Comparison of ENCODE assay signal across 1 cellular context in the genomic region with DNA sequence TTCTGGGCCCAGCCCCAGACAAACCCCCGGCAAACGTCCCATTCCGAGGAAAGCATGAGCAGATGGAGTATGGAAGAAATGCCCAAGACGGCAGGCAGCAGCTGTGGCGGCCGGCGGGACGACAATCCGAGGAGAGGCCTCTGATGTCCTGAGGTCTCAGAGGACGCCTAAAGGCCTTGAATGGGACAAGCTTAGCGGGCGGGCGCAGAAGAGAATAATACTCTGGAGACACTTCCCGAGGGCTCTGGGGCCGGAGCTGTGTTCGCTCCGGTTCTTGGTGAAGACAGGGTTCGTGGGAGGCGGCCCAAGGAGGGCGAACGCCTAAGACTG.
TF ChIP-seq lines count a peak whose summit lies in the region.

No MANE protein-coding gene starts in this region.

TF ChIP-seq in HCT116, 20 proteins besides CTCF, POLR2A, EP300 and RAD21:
- TF ChIP-seq ZFX (IDR thresholded peaks at IDR 0.05): no peak; the same call in 1 of the 2 replicates
- TF ChIP-seq, protein P1, sequence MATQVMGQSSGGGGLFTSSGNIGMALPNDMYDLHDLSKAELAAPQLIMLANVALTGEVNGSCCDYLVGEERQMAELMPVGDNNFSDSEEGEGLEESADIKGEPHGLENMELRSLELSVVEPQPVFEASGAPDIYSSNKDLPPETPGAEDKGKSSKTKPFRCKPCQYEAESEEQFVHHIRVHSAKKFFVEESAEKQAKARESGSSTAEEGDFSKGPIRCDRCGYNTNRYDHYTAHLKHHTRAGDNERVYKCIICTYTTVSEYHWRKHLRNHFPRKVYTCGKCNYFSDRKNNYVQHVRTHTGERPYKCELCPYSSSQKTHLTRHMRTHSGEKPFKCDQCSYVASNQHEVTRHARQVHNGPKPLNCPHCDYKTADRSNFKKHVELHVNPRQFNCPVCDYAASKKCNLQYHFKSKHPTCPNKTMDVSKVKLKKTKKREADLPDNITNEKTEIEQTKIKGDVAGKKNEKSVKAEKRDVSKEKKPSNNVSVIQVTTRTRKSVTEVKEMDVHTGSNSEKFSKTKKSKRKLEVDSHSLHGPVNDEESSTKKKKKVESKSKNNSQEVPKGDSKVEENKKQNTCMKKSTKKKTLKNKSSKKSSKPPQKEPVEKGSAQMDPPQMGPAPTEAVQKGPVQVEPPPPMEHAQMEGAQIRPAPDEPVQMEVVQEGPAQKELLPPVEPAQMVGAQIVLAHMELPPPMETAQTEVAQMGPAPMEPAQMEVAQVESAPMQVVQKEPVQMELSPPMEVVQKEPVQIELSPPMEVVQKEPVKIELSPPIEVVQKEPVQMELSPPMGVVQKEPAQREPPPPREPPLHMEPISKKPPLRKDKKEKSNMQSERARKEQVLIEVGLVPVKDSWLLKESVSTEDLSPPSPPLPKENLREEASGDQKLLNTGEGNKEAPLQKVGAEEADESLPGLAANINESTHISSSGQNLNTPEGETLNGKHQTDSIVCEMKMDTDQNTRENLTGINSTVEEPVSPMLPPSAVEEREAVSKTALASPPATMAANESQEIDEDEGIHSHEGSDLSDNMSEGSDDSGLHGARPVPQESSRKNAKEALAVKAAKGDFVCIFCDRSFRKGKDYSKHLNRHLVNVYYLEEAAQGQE (IDR thresholded peaks at IDR 0.05; ENCODE audit: low read depth): no peak
- TF ChIP-seq, protein P2, sequence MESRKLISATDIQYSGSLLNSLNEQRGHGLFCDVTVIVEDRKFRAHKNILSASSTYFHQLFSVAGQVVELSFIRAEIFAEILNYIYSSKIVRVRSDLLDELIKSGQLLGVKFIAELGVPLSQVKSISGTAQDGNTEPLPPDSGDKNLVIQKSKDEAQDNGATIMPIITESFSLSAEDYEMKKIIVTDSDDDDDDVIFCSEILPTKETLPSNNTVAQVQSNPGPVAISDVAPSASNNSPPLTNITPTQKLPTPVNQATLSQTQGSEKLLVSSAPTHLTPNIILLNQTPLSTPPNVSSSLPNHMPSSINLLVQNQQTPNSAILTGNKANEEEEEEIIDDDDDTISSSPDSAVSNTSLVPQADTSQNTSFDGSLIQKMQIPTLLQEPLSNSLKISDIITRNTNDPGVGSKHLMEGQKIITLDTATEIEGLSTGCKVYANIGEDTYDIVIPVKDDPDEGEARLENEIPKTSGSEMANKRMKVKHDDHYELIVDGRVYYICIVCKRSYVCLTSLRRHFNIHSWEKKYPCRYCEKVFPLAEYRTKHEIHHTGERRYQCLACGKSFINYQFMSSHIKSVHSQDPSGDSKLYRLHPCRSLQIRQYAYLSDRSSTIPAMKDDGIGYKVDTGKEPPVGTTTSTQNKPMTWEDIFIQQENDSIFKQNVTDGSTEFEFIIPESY (IDR thresholded peaks at IDR 0.05; ENCODE audit: extremely low read depth, insufficient replicate concordance, low read length): no peak
- no peak for TF ChIP-seq SP1 (IDR thresholded peaks at IDR 0.05; ENCODE audit: low read depth)
- TF ChIP-seq, protein P3, sequence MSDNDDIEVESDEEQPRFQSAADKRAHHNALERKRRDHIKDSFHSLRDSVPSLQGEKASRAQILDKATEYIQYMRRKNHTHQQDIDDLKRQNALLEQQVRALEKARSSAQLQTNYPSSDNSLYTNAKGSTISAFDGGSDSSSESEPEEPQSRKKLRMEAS (IDR thresholded peaks at IDR 0.05): no peak
- TF ChIP-seq, protein P4, sequence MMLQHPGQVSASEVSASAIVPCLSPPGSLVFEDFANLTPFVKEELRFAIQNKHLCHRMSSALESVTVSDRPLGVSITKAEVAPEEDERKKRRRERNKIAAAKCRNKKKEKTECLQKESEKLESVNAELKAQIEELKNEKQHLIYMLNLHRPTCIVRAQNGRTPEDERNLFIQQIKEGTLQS (IDR thresholded peaks at IDR 0.05): no peak
- no peak for TF ChIP-seq CBX3 (IDR thresholded peaks at IDR 0.05; ENCODE audit: low read depth)
- TF ChIP-seq FOSL1 (IDR thresholded peaks at IDR 0.05; ENCODE audit: low read depth): no peak
- TF ChIP-seq ELF1 (IDR thresholded peaks at IDR 0.05; ENCODE audit: borderline replicate concordance, low read depth): no peak
- TF ChIP-seq EZH2 (IDR thresholded peaks at IDR 0.05): no peak
- TF ChIP-seq JUND (IDR thresholded peaks at IDR 0.05): no peak
- no peak for TF ChIP-seq EZH2phosphoT487 (IDR thresholded peaks at IDR 0.05; ENCODE audit: borderline replicate concordance)
- no peak for TF ChIP-seq SRF (IDR thresholded peaks at IDR 0.05; ENCODE audit: low read depth)
- no peak for TF ChIP-seq POLR2AphosphoS5 (IDR thresholded peaks at IDR 0.05; ENCODE audit: low read depth, low read length)
TF ChIP-seq in HCT116: peak in this region for 0.
